19 cellular contexts compared by ENCODE assay signal in the genomic region with DNA sequence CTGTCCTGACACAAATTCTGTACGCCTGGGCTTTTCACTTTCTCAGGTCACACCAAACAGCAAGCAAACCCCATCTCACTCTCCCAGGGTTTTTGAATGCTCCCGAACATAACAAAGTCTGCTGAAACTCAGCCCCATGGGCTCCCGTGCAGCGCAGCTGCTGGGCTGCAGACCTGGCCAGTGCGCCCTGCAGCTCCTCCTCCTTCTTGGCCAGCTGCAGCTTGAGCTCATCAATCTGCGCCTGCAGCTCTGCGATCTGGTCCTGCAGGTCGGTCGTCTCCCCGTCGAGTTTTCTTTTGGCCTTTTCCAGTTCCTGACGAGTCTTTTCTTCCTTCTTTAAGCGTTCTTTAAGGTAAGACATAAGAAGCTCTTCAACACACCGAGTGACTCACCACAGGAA.
"Had no signal": no experiment of that assay in that cellular context is flagged by ENCODE, and none has a peak within 500 bp of the region (broad histone marks: within the 10 kb centered on the region; RNA-seq: fewer than 3 reads in every experiment).

No MANE protein-coding gene starts in this region.

- H3K36me3 Mint-ChIP-seq: activated naive CD4-positive, alpha-beta T cell treated with anti-CD3 and anti-CD28 coated beads, Interleukin-2, amount 50 U/mL, for 72 hours; natural killer cell had no signal

- ATAC-seq: activated naive CD4-positive, alpha-beta T cell treated with anti-CD3 and anti-CD28 coated beads, Interleukin-2, amount 50 U/mL, for 72 hours; body of pancreas; effector memory CD8-positive, alpha-beta T cell; foreskin keratinocyte; left lung; natural killer cell had no signal

- H3K4me3 Mint-ChIP-seq: effector memory CD8-positive, alpha-beta T cell; natural killer cell had no signal

- H3K4me1 Mint-ChIP-seq: natural killer cell had no signal

- H3K27ac Mint-ChIP-seq: effector memory CD8-positive, alpha-beta T cell; natural killer cell had no signal

- DNase-seq: activated CD4-positive, alpha-beta T cell treated with anti-CD3 and anti-CD28 coated beads, Interleukin-2, amount 50 U/mL, for 4 hours; activated gamma-delta T cell; body of pancreas; caudate nucleus; effector memory CD8-positive, alpha-beta T cell; foreskin keratinocyte; glutamatergic neuron; hippocampal formation; kidney; left lung; natural killer cell; stimulated activated CD4-positive, alpha-beta T cell treated with anti-CD3 and anti-CD28 coated beads, Interleukin-2, amount 100 ng/mL, for 24 hours; stimulated activated naive CD4-positive, alpha-beta T cell treated with Interleukin-2 at 50 U/mL for 16 hours; substantia nigra; SW 1271; T-helper 2 cell; transverse colon; WERI-Rb-1 had no signal

- H3K4me3 ChIP-seq: body of pancreas, left lung, transverse colon had no signal

- H3K9me3 Mint-ChIP-seq: activated naive CD4-positive, alpha-beta T cell treated with anti-CD3 and anti-CD28 coated beads, Interleukin-2, amount 50 U/mL, for 72 hours; effector memory CD8-positive, alpha-beta T cell; natural killer cell had no signal
